In the genomic region with DNA sequence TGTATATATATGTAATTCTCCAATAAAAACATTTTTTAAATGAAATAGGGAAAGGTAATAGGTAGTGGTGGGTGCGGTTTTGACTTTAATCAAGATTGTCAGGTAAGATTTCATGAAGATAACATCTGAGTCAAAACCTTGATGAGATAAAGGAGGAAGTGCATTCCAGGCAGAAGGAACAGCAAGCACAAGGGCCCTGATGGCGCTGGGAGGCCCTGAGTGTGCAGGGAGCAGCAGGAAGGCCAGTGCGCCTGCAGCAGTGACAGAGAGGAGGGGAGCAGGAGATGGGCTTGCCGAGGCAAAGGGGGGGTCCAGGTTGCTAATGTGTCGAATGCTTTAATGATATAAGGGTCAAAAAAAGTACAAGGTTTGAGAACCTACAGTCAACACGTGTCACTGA, we compare ENCODE assay signal across 10 cellular contexts.
"Had no signal": no experiment of that assay in that cellular context is flagged by ENCODE, and none has a peak within 500 bp of the region (broad histone marks: within the 10 kb centered on the region; RNA-seq: fewer than 3 reads in every experiment).

No MANE protein-coding gene starts in this region.

- DNase-seq: activated CD4-positive, alpha-beta T cell treated with anti-CD3 and anti-CD28 coated beads for 36 hours; activated naive CD8-positive, alpha-beta T cell treated with anti-CD3 and anti-CD28 coated beads, Interleukin-2, amount 50 U/mL, for 24 hours; effector memory CD4-positive, alpha-beta T cell; gastrocnemius medialis; heart right ventricle; T-helper 9 cell; thyroid gland had no signal

- ATAC-seq: activated CD4-positive, alpha-beta T cell treated with anti-CD3 and anti-CD28 coated beads for 36 hours; activated naive CD8-positive, alpha-beta T cell treated with anti-CD3 and anti-CD28 coated beads, Interleukin-2, amount 50 U/mL, for 24 hours; gastrocnemius medialis; heart right ventricle; left lung had no signal

- H3K27ac ChIP-seq: epithelial cell of prostate, gastrocnemius medialis, left lung, thyroid gland had no signal

- H3K4me3 ChIP-seq: gastrocnemius medialis, heart right ventricle, left lung, thyroid gland had no signal

- H3K9me3 Mint-ChIP-seq: activated naive CD8-positive, alpha-beta T cell treated with anti-CD3 and anti-CD28 coated beads, Interleukin-2, amount 50 U/mL, for 24 hours had no signal

- H3K27me3 Mint-ChIP-seq: activated CD4-positive, alpha-beta T cell treated with anti-CD3 and anti-CD28 coated beads for 36 hours; activated naive CD8-positive, alpha-beta T cell treated with anti-CD3 and anti-CD28 coated beads, Interleukin-2, amount 50 U/mL, for 24 hours had no signal

- H3K36me3 ChIP-seq: gastrocnemius medialis, left lung, thyroid gland had no signal

- H3K4me3 Mint-ChIP-seq: activated CD4-positive, alpha-beta T cell treated with anti-CD3 and anti-CD28 coated beads for 36 hours; activated naive CD8-positive, alpha-beta T cell treated with anti-CD3 and anti-CD28 coated beads, Interleukin-2, amount 50 U/mL, for 24 hours; nephron had no signal

- H3K4me1 ChIP-seq: gastrocnemius medialis, thyroid gland had no signal

- H3K9me3 ChIP-seq: gastrocnemius medialis, left lung, thyroid gland had no signal

- H3K27me3 ChIP-seq: gastrocnemius medialis, heart right ventricle, left lung, thyroid gland had no signal
